12 cellular contexts compared by ENCODE assay signal in genomic region chr16:75801307-75801706, GRCh38.
A peak's percentile ranks its signal among the peaks of the same experiment; 100 is the strongest.
DNase-seq lines count a peak whose midpoint lies in the region; ATAC-seq lines count a peak whose summit lies in the region.
"Had no signal": no experiment of that assay in that cellular context is flagged by ENCODE, and none has a peak within 500 bp of the region (broad histone marks: within the 10 kb centered on the region; RNA-seq: fewer than 3 reads in every experiment).

No MANE protein-coding gene starts in this region.

- intact Hi-C loops in left colon (cut with DNase I, micrococcal nuclease): no loop called here

- peak; percentile 4 for DNase-seq in COLO829 (ENCODE audit: low spot score)
- DNase-seq in Kasumi-1 (lab: John Stamatoyannopoulos, UW): peak; percentile 5 to 10
- DNase-seq in amniotic epithelial cell (ENCODE audit: low read depth): peak; percentile 9
- DNase-seq in medulla oblongata (ENCODE audit: extremely low spot score): peak; percentile 58
- DNase-seq in left colon: no peak
- DNase-seq in dermis blood vessel endothelial cell: no peak
- DNase-seq in ureter (ENCODE audit: low spot score): no peak
- DNase-seq in activated CD4-positive, alpha-beta T cell treated with anti-CD3 and anti-CD28 coated beads, Interleukin-2, amount 50 U/mL, for 1 hour: no peak
- DNase-seq: adrenal gland; effector memory CD8-positive, alpha-beta T cell; psoas muscle; stimulated activated CD4-positive, alpha-beta T cell treated with anti-CD3 and anti-CD28 coated beads, Interleukin-4, amount 100 ng/mL, for 24 hours had no signal

- ATAC-seq in left colon: no peak
- ATAC-seq: effector memory CD8-positive, alpha-beta T cell; psoas muscle had no signal

Comparison
In these comparisons a context has a peak if more than half of its experiments do, and no peak if none do; other contexts are left out.
1. DNase-seq: peak in COLO829 (single experiment), Kasumi-1 (2 of 2), amniotic epithelial cell (single experiment) and medulla oblongata (single experiment); none in left colon (0 of 2), dermis blood vessel endothelial cell (single experiment), ureter (single experiment) and activated CD4-positive, alpha-beta T cell treated with anti-CD3 and anti-CD28 coated beads, Interleukin-2, amount 50 U/mL, for 1 hour (single experiment).